1 cellular context compared by ENCODE assay signal in genomic region chr11:58958500-58958899, GRCh38.
A peak's percentile ranks its signal among the peaks of the same experiment; 100 is the strongest.
TF ChIP-seq lines count a peak whose summit lies in the region.

No MANE protein-coding gene starts in this region.

TF ChIP-seq in K562, 482 proteins besides CTCF, POLR2A, EP300 and RAD21 (continued from another document):
- TF ChIP-seq PATZ1 (CRISPR knock-in tag; IDR thresholded peaks at IDR 0.05; ENCODE audit: borderline replicate concordance) (no peak), GTF2E2 (tag; IDR thresholded peaks at IDR 0.05) (no peak), RBM14 (IDR thresholded peaks at IDR 0.05; ENCODE audit: borderline replicate concordance, insufficient read depth, low read depth, low read length) (no peak), SMC3 (conservative IDR thresholded peaks at IDR 0.05; ENCODE audit: insufficient read depth, low read depth, low read length) (0 out of 2 replicates have a peak, but pooled peaks have one; percentile 26), ZNF589 (CRISPR knock-in tag; IDR thresholded peaks at IDR 0.05; ENCODE audit: low read depth) (no peak), HCFC1 (IDR thresholded peaks at IDR 0.05; ENCODE audit: low read depth, low read length) (no peak), NR4A1 (CRISPR knock-in tag; IDR thresholded peaks at IDR 0.05) (no peak), NR4A1 (tag; IDR thresholded peaks at IDR 0.05) (no peak)
